Comparison of ENCODE assay signal across 8 cellular contexts in genomic region chr7:75994388-75995051, GRCh38. TPM values are rescaled to one million over a fixed set of nuclear protein-coding genes. Genes with fewer than 3 reads are reported as not detected.
DNase-seq lines count a peak whose midpoint lies in the region; ATAC-seq, FAIRE-seq and TF ChIP-seq lines count a peak whose summit lies in the region.

Gene TMEM120A, minus strand, starts transcription at chr7:75994595. Its CDS starts 25 bp downstream, at chr7:75994570.

- H3K4me2 ChIP-seq in H1 (ENCODE audit: insufficient read depth in 1 of 2, low read depth in 2 of 2, low read length in 2 of 2) (peak within 1 kb of the TSS; percentile 62 to 96), mesendoderm (ENCODE audit: low read length) (peak within 1 kb of the TSS; percentile 87)

- H3K4me1 Mint-ChIP-seq in Calu3 (ENCODE audit: low read depth, unreplicated experiment), result no peaks in the 10 kb centered on the region

- H3K4ac ChIP-seq in H1 (replicated peaks; ENCODE audit: insufficient read length, low read depth, low read length) (peak within 1 kb of the TSS; percentile 53), mesendoderm (ENCODE audit: low read depth, low read length) (peak within 1 kb of the TSS; percentile 58)

- H3K27ac Mint-ChIP-seq in Calu3 (ENCODE audit: unreplicated experiment), result no peak within 1 kb of the TSS

- peaks cover 59% of the 10 kb centered on the region for H3K36me3 Mint-ChIP-seq in Calu3 (ENCODE audit: insufficient read depth, unreplicated experiment)

- no peaks in the 10 kb centered on the region for H3K27me3 ChIP-seq in H1 (replicated peaks in 1 of 4; ENCODE audit: control insufficient read depth in 3 of 4, extremely low read depth in 1 of 4, insufficient read depth in 3 of 4, low read length in 3 of 4)
- no peaks in the 10 kb centered on the region for H3K27me3 ChIP-seq in mesendoderm (ENCODE audit: insufficient read depth, low read length, poor library complexity)

- H3K79me1 ChIP-seq in H1 (ENCODE audit: low read depth, low read length), result no peaks in the 10 kb centered on the region
- H3K79me1 ChIP-seq in mesendoderm (ENCODE audit: low read length), result no peaks in the 10 kb centered on the region

- WGBS in H1 (ENCODE audit: extremely low coverage in 1 of 2, insufficient coverage in 1 of 2, insufficient read length in 1 of 2, insufficient replicate concordance in 2 of 2, low coverage in 1 of 2, low lambda C conversion rate in 2 of 2, missing lambda C conversion rate in 1 of 2), 2 experiments, result 7% methylated on average over 32 of the region's 51 CpGs; no CpG with 5 or more reads in 1 of the 2 experiments
- no CpG with 5 or more reads among the region's 51 CpGs for WGBS in mesendoderm (ENCODE audit: extremely low coverage, insufficient coverage, low lambda C conversion rate)

- H3K23me2 ChIP-seq in H1 (ENCODE audit: low read depth, low read length), result peaks cover 13% of the 10 kb centered on the region; the same call in 1 of the 2 replicates

- peak within 1 kb of the TSS; percentile 75; the same call in 1 of the 2 replicates for H2BK12ac ChIP-seq in H1 (ENCODE audit: low read depth, low read length)

- H3K9me3 Mint-ChIP-seq in Calu3 (ENCODE audit: low read depth, unreplicated experiment), result no peaks in the 10 kb centered on the region

- peak within 1 kb of the TSS; percentile 73 for H4K91ac ChIP-seq in H1 (replicated peaks; ENCODE audit: insufficient read length, low read length)

- TF ChIP-seq CTCF in Calu3 (IDR thresholded peaks at IDR 0.05; ENCODE audit: unreplicated experiment) (no peak), H1 (IDR thresholded peaks at IDR 0.05; ENCODE audit: control extremely low read depth in 1 of 3, insufficient read depth in 1 of 3, low read depth in 1 of 3, low read length in 3 of 3) (0 out of 4 replicates have a peak, but pooled peaks of 1 of the 3 experiments have one; percentile 7)

- H3K4me3 Mint-ChIP-seq in Calu3 (ENCODE audit: low read depth, unreplicated experiment), result peak within 1 kb of the TSS; percentile 74

- no peak within 1 kb of the TSS for H3K14ac ChIP-seq in H1 (ENCODE audit: insufficient read length)

- H2BK5ac ChIP-seq in H1 (ENCODE audit: low read depth, low read length), result peak within 1 kb of the TSS; percentile 90
- H2BK5ac ChIP-seq in mesendoderm (ENCODE audit: low read length), result no peak within 1 kb of the TSS

- peak; percentile 2 to 16; a peak in 1 of 4 replicates for TF ChIP-seq RAD21 in H1 (IDR thresholded peaks at IDR 0.05 in 1 of 2, conservative IDR thresholded peaks at IDR 0.05 in 1 of 2; ENCODE audit: low read depth in 2 of 2, low read length in 2 of 2)

- H4K8ac ChIP-seq in H1 (ENCODE audit: extremely low read depth, insufficient read depth, low read length) (peak within 1 kb of the TSS; percentile 62; the same call in 1 of the 2 replicates), mesendoderm (ENCODE audit: low read depth, low read length) (no peak within 1 kb of the TSS)

- H3K23ac ChIP-seq in H1 (ENCODE audit: insufficient read length) (no peak within 1 kb of the TSS), mesendoderm (ENCODE audit: low read length) (no peak within 1 kb of the TSS)

- POLR2A ChIA-PET in H1 (lab: Charles Lee; ENCODE audit: partially characterized antibody), result interaction anchor here (0.8 to 2.1 kb wide), 7 partner anchors 18 to 130 kb away, joined by 3 to 5 read pairs (median 3); partner anchors contain the start of genes MDH2 and STYXL1

- no peaks in the 10 kb centered on the region; a peak in 1 of 8 replicates for H3K36me3 ChIP-seq in H1 (ENCODE audit: control insufficient read depth in 2 of 4, insufficient read depth in 4 of 4, low read length in 3 of 4)
- H3K36me3 ChIP-seq in mesendoderm (ENCODE audit: control insufficient read depth, insufficient read depth, low read length), result no peaks in the 10 kb centered on the region

- peak in 1 of 2 experiments; percentile 89; a peak in 2 of 3 replicates for TF ChIP-seq POLR2A in H1 (IDR thresholded peaks at IDR 0.05; ENCODE audit: control extremely low read depth in 1 of 2, low read depth in 2 of 2, low read length in 2 of 2)

- intact Hi-C loops in Calu3 (cut with micrococcal nuclease; ENCODE audit: unreplicated experiment), result no loop called here

- DNase-seq in Calu3, result peak; percentile 93
- DNase-seq in HUDEP-2 (lab: John Stamatoyannopoulos, UW; ENCODE audit: unreplicated experiment in 76 of 76), result peak in 75 of 76 experiments; percentile 12 to 95 (median 83)
- peak; percentile 97 for DNase-seq in NOMO-1 treated with dmso at 0.1 percent for 144 hours (lab: John Stamatoyannopoulos, UW; ENCODE audit: unreplicated experiment)
- peak; percentile 83 to 95 (median 92) for DNase-seq in activated CD8-positive, alpha-beta memory T cell treated with anti-CD3 and anti-CD28 coated beads for 48 hours (ENCODE audit: low read depth in 2 of 3, low spot score in 2 of 3)
- DNase-seq in H1 (ENCODE audit: low read depth in 1 of 2, low spot score in 2 of 2), result peak; percentile 56 to 97
- peak; percentile 95 for DNase-seq in mesendoderm
- peak; percentile 90 for DNase-seq in stimulated activated CD8-positive, alpha-beta memory T cell treated with anti-CD3 and anti-CD28 coated beads, Interleukin-12 subunit alpha, Interleukin-12 subunit beta, amount 100 ng/mL, for 4 hours (ENCODE audit: low read depth)

- no peak within 1 kb of the TSS for H2BK20ac ChIP-seq in H1 (ENCODE audit: low read length)

- no peaks in the 10 kb centered on the region for H3K27me3 Mint-ChIP-seq in Calu3 (ENCODE audit: unreplicated experiment)

- peak within 1 kb of the TSS; percentile 76; the same call in 1 of the 2 replicates for H2AK5ac ChIP-seq in H1 (ENCODE audit: low read depth, low read length)
- no peak within 1 kb of the TSS for H2AK5ac ChIP-seq in mesendoderm (ENCODE audit: low read length)

- CTCF ChIA-PET in Calu3 (lab: Charles Lee), result no interaction called here
- CTCF ChIA-PET in H1 (lab: Charles Lee; ENCODE audit: partially characterized antibody), result interaction anchor here (6.3 kb wide), 1 partner anchor 25 kb away, joined by 41 read pairs; no protein-coding TSS in a partner anchor

- TF ChIP-seq EP300 in H1 (IDR thresholded peaks at IDR 0.05; ENCODE audit: borderline replicate concordance in 1 of 2, low read depth in 2 of 2, low read length in 2 of 2), result peak in 1 of 2 experiments; percentile 60; a peak in 1 of 3 replicates

- no peaks in the 10 kb centered on the region for H3K79me2 ChIP-seq in H1 (ENCODE audit: control insufficient read depth in 1 of 2, insufficient read depth in 2 of 2, low read length in 2 of 2)
- no peaks in the 10 kb centered on the region for H3K79me2 ChIP-seq in mesendoderm (ENCODE audit: control insufficient read depth, insufficient read depth, low read length)

- H4K5ac ChIP-seq in H1 (ENCODE audit: insufficient read length, low read depth, low read length) (peak within 1 kb of the TSS; percentile 94), mesendoderm (ENCODE audit: low read length) (no peak within 1 kb of the TSS)

- H3K9me3 ChIP-seq in H1 (ENCODE audit: insufficient read depth in 2 of 2, low read depth in 1 of 2, low read length in 1 of 2), result no peaks in the 10 kb centered on the region

- BruUV-seq in Calu3 (replicated peaks; lab: Mats Ljungman, UMichigan), result no TSS peak

- peak within 1 kb of the TSS; percentile 35 to 68 (median 50); a peak in 6 of 7 replicates for H3K9ac ChIP-seq in H1 (replicated peaks in 1 of 4; ENCODE audit: extremely low read depth in 1 of 4, low read depth in 3 of 4, low read length in 3 of 4)
- H3K9ac ChIP-seq in mesendoderm (ENCODE audit: low read length), result peak within 1 kb of the TSS; percentile 81

- peak; percentile 94 for ATAC-seq in GM21390 (IDR thresholded peaks at IDR 0.05; ENCODE audit: unreplicated experiment)

- H2BK15ac ChIP-seq in H1 (ENCODE audit: low read length) (peak within 1 kb of the TSS; percentile 83; the same call in 1 of the 2 replicates), mesendoderm (replicated peaks; ENCODE audit: low read depth) (no peak within 1 kb of the TSS)

- H3K27ac ChIP-seq in H1 (ENCODE audit: low read depth, low read length) (no peak within 1 kb of the TSS), mesendoderm (ENCODE audit: low read depth, low read length) (no peak within 1 kb of the TSS)

- H3K56ac ChIP-seq in H1 (replicated peaks; ENCODE audit: insufficient read length, low read depth, low read length) (peak within 1 kb of the TSS; percentile 64), mesendoderm (ENCODE audit: low read length) (peak within 1 kb of the TSS; percentile 93)

- H3K4me3 ChIP-seq in H1 (ENCODE audit: extremely low read depth in 1 of 4, insufficient read depth in 2 of 4, low read depth in 3 of 4, low read length in 4 of 4) (peak within 1 kb of the TSS; percentile 61 to 96 (median 68)), mesendoderm (ENCODE audit: low read length) (peak within 1 kb of the TSS; percentile 70)

- no peak for FAIRE-seq in H1 (lab: Jason Lieb, UNC)

- peaks cover 0 to 28% (median 17%) of the 10 kb centered on the region in 4 experiments; a peak in 6 of 7 replicates for H3K4me1 ChIP-seq in H1 (replicated peaks in 1 of 4; ENCODE audit: control insufficient read depth in 3 of 4, insufficient read depth in 4 of 4, low read length in 3 of 4)
- H3K4me1 ChIP-seq in mesendoderm (ENCODE audit: control insufficient read depth, low read depth, low read length), result peaks cover 3% of the 10 kb centered on the region

- H4K20me1 ChIP-seq in H1 (replicated peaks in 1 of 2; ENCODE audit: control insufficient read depth in 1 of 2, insufficient read depth in 2 of 2, low read length in 2 of 2), result no peaks in the 10 kb centered on the region

- H2BK120ac ChIP-seq in H1 (replicated peaks; ENCODE audit: low read depth, low read length) (peak within 1 kb of the TSS; percentile 95), mesendoderm (ENCODE audit: low read depth, low read length) (no peak within 1 kb of the TSS)

- H2AFZ ChIP-seq in H1 (ENCODE audit: low read length), result peak within 1 kb of the TSS; percentile 47; the same call in 1 of the 2 replicates

- H3K18ac ChIP-seq in H1 (ENCODE audit: extremely low read depth, low read length) (peak within 1 kb of the TSS; percentile 78), mesendoderm (ENCODE audit: low read length) (no peak within 1 kb of the TSS)

TF ChIP-seq in H1, 55 proteins besides CTCF, POLR2A, EP300 and RAD21 (continues in another document):
- TF ChIP-seq ASH2L (IDR thresholded peaks at IDR 0.05; ENCODE audit: low read length) (peak; percentile 39), ZNF274 (IDR thresholded peaks at IDR 0.05; ENCODE audit: borderline replicate concordance, extremely low read depth, low read length) (no peak), TAF7 (optimal IDR thresholded peaks at IDR 0.05; ENCODE audit: borderline replicate concordance, low read depth, low read length) (no peak)

RNA-seq across cellular contexts. Expression of gene TMEM120A, which starts in this region (rescaled TPM):
- 19.3 and 30.8 TPM in 2 replicates for total RNA-seq in Calu3 (2022)
- 15.6 and 21.2 TPM in 2 replicates for total RNA-seq in H1 (2021; fragmentation: NEBNext Ultra II Directional; extraction: Animal tissue kit (Norgen Biotek cat#: 25700))
- 48.8 and 49.9 TPM in 2 replicates for polyA plus RNA-seq in H1 (2011; rRNA removed)
- polyA plus RNA-seq in H1 (2011; cell fraction: cytosol; rRNA removed), result 39.3 TPM
- polyA plus RNA-seq in H1 (2011; cell fraction: nucleus; rRNA removed), result 61.7 TPM
- polyA plus RNA-seq in H1 (2012, experiment 1 of 2), result 22.0 to 30.6 TPM (median 26.8 TPM) in 4 replicates
- polyA plus RNA-seq in H1 (2012, experiment 2 of 2), result 35.9 TPM
- polyA plus RNA-seq in H1 (2013, experiment 1 of 2), result 22.2 TPM
- polyA plus RNA-seq in H1 (2013, experiment 2 of 2), result 24.9 TPM
- polyA minus RNA-seq in H1 (2011; rRNA and poly(A)+ RNA removed), result 73.1 and 86.8 TPM in 2 replicates
- polyA minus RNA-seq in H1 (2011; cell fraction: cytosol; rRNA and poly(A)+ RNA removed), result 11.7 TPM
- 20.8 TPM for polyA minus RNA-seq in H1 (2011; cell fraction: nucleus; rRNA and poly(A)+ RNA removed)
- 8.8 TPM for polyA plus RNA-seq in mesendoderm (2013, experiment 1 of 2)
- 10.0 TPM for polyA plus RNA-seq in mesendoderm (2013, experiment 2 of 2)
